34 cellular contexts compared by ENCODE assay signal in the genomic region with DNA sequence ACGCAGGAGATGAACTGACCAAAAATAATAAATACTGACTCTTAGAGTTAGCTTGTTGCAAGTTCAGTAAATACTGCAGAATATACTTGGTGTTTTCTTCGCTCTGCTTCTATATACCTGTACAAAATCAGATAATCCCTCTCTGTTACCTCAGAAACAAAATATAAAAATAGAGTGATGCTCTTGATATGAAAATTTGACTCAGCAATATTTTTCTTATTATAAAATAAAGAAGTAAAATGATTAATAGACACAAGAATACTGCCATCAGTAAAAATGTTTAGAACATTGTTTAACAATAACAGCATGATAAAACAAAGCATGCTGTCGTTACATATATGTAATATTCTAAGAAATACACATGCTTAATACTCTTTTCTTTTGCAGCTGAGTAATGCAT.
"Had no signal": no experiment of that assay in that cellular context is flagged by ENCODE, and none has a peak within 500 bp of the region (broad histone marks: within the 10 kb centered on the region; RNA-seq: fewer than 3 reads in every experiment).

No MANE protein-coding gene starts in this region.

- H3K36me3 ChIP-seq: MG63 had no signal

- DNase-seq: Kasumi-1, MG63, MM.1S, MV-4-11, NCI-H1048, NCI-H1092, NCI-H1092 treated with DMSO at 0.1 percent for 48 hours, NCI-H1105, NCI-H1105 treated with DMSO at 0.1 percent for 48 hours, NCI-H1417, NCI-H1417 treated with DMSO at 0.1 percent for 48 hours, NCI-H1436, NCI-H1436 treated with DMSO at 0.1 percent for 48 hours, NCI-H146, NCI-H1694, NCI-H1694 treated with DMSO at 0.1 percent for 48 hours, NCI-H187, NCI-H187 treated with DMSO at 0.1 percent for 48 hours, NCI-H1930, NCI-H2029, NCI-H2029 treated with DMSO at 0.1 percent for 48 hours, NCI-H2081, NCI-H2081 treated with DMSO at 0.1 percent for 48 hours, NCI-H2107, NCI-H2171, NCI-H2171 treated with DMSO at 0.1 percent for 48 hours, NCI-H2227 treated with DMSO at 0.1 percent for 48 hours, NCI-H226, NCI-H345, NCI-H446, NCI-H446 treated with DMSO at 0.1 percent for 48 hours, NCI-H510A, NCI-H510A treated with DMSO at 0.1 percent for 48 hours, NCI-H524 had no signal

- H3K9me3 ChIP-seq: MG63 had no signal

- H3K4me3 ChIP-seq: MG63 had no signal

- H3K27me3 ChIP-seq: MG63 had no signal
